ENCODE assay signal across 26 cellular contexts in the genomic region with DNA sequence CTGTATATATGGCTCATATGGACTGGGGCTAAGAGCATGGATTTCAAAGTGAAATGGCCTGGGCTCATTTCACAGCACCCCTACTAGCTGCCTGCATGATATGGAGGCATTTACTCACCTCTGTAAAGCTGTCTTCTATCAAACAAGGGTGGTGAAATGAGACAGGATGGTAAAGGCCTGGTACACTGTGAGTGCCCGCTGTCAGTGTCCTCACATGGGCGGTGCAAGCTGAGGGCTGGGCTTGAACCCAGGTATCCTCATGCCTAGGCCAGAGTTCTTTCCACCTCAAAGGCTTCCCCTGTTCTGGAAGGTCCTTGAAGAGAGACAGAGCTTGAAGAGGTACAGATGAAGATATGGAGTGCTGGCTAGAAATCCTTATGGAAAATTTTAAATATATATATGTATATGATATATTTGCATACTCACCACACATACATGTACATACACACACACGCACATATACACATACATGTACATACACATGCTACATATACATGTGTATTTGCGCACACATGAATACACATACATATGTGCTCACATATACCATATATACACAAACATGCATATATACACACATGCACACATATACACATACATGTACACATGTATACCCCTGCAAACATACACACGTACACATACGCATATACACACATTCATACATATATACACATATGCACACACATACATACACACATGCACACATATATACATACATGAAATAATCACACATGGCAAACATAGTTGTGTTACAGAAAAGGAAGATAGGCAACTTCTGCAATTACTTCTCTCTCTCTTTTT. TPM values are rescaled to one million over a fixed set of nuclear protein-coding genes. Genes with fewer than 3 reads are reported as not detected.
DNase-seq lines count a peak whose midpoint lies in the region; ATAC-seq and TF ChIP-seq lines count a peak whose summit lies in the region.
"Had no signal": no experiment of that assay in that cellular context is flagged by ENCODE, and none has a peak within 500 bp of the region (broad histone marks: within the 10 kb centered on the region; RNA-seq: fewer than 3 reads in every experiment).

No MANE protein-coding gene starts in this region.

- intact Hi-C loops in activated CD8-positive, alpha-beta T cell treated with anti-CD3 and anti-CD28 coated beads for 36 hours (cut with micrococcal nuclease), result loop anchor here (5.0 kb wide), 1 partner anchor 82 kb away; no protein-coding TSS in a partner anchor
- intact Hi-C loops in dendritic cell treated with granulocyte-macrophage colony-stimulating factor and Interleukin-4, amounts not matched to agents 40 ng/mL and 50 ng/mL, for 4 days (cut with micrococcal nuclease), result loop anchor here (5.0 kb wide), 1 partner anchor 33 kb away; no protein-coding TSS in a partner anchor
- intact Hi-C loops in testis (cut with DNase I; ENCODE audit: low total_unique reads), result no loop called here

- 95 to 97% methylated on average over 6 of the region's 6 CpGs for WGBS in testis, 2 donors

- peaks cover 57% of the 10 kb centered on the region for H3K4me1 ChIP-seq in testis

- POLR2A ChIA-PET in activated CD8-positive, alpha-beta T cell treated with anti-CD3 and anti-CD28 coated beads, Interleukin-2, amount 10 ng/mL, durations not matched to agents 7 days and 5 days (lab: Charles Lee), result interaction anchor here (0.7 kb wide), 1 partner anchor 337 kb away, joined by 3 read pairs; no protein-coding TSS in a partner anchor
- POLR2A ChIA-PET in activated CD8-positive, alpha-beta T cell treated with anti-CD3 and anti-CD28 coated beads for 36 hours (lab: Charles Lee), result interaction anchor here (1.2 kb wide), 1 partner anchor 44 kb away, joined by 3 read pairs; a partner anchor contains a TSS
- POLR2A ChIA-PET in RWPE1 (lab: Yijun Ruan, JAX; ENCODE audit: low non-redundant PET), result no interaction called here

- H3K27me3 Mint-ChIP-seq in activated CD8-positive, alpha-beta T cell treated with anti-CD3 and anti-CD28 coated beads, Interleukin-2, amount 10 ng/mL, durations not matched to agents 7 days and 5 days (ENCODE audit: low read depth), result no peaks in the 10 kb centered on the region
- no peaks in the 10 kb centered on the region for H3K27me3 Mint-ChIP-seq in activated CD8-positive, alpha-beta T cell treated with anti-CD3 and anti-CD28 coated beads for 36 hours
- H3K27me3 Mint-ChIP-seq in dendritic cell treated with granulocyte-macrophage colony-stimulating factor and Interleukin-4, amounts not matched to agents 40 ng/mL and 50 ng/mL, for 4 days, result no peaks in the 10 kb centered on the region
- H3K27me3 Mint-ChIP-seq: stimulated activated naive CD8-positive, alpha-beta T cell treated with anti-CD3 and anti-CD28 coated beads, Interleukin-15, amount 100 ng/mL, for 72 hours; type B pancreatic cell had no signal

- H3K27ac Mint-ChIP-seq in activated CD8-positive, alpha-beta T cell treated with anti-CD3 and anti-CD28 coated beads, Interleukin-2, amount 10 ng/mL, durations not matched to agents 7 days and 5 days, result peak overlapping the region; percentile 35
- no peak overlapping the region for H3K27ac Mint-ChIP-seq in activated CD8-positive, alpha-beta T cell treated with anti-CD3 and anti-CD28 coated beads for 36 hours
- peak overlapping the region; percentile 90 for H3K27ac Mint-ChIP-seq in dendritic cell treated with granulocyte-macrophage colony-stimulating factor and Interleukin-4, amounts not matched to agents 40 ng/mL and 50 ng/mL, for 4 days
- H3K27ac Mint-ChIP-seq: endodermal cell, type B pancreatic cell had no signal

- no peak overlapping the region for H3K4me3 ChIP-seq in testis
- H3K4me3 ChIP-seq: GM12878, lung had no signal

- TF ChIP-seq POLR2A in testis (IDR thresholded peaks at IDR 0.05), result no peak

- no peak for DNase-seq in activated CD8-positive, alpha-beta T cell treated with anti-CD3 and anti-CD28 coated beads, Interleukin-2, amount 10 ng/mL, durations not matched to agents 7 days and 5 days
- no peak for DNase-seq in activated CD8-positive, alpha-beta T cell treated with anti-CD3 and anti-CD28 coated beads for 36 hours
- DNase-seq in RWPE1 (ENCODE audit: low spot score) (no peak), testis (no peak), NCI-H2227 treated with DMSO at 0.1 percent for 48 hours (lab: John Stamatoyannopoulos, UW) (no peak), kidney glomerular epithelial cell (lab: John Stamatoyannopoulos, UW) (no peak)
- DNase-seq: activated CD8-positive, alpha-beta memory T cell treated with anti-CD3 and anti-CD28 coated beads, Interleukin-2, amount 50 U/mL, for 4 hours; activated gamma-delta T cell treated with Interleukin-2 at 50 U/mL for 16 hours; amniotic stem cell; COR-L47; DMS79 treated with DMSO at 0.1 percent for 48 hours; endodermal cell; HCEC 1CT; KG1; NCI-H1694; NCI-H2171 treated with DMSO at 0.1 percent for 48 hours; NCI-H526; occipital lobe; stimulated activated CD4-positive, alpha-beta T cell treated with anti-CD3 and anti-CD28 coated beads, Interleukin-4, amount 100 ng/mL, for 1 hour; stimulated activated naive CD8-positive, alpha-beta T cell treated with anti-CD3 and anti-CD28 coated beads, Interleukin-15, amount 100 ng/mL, for 72 hours had no signal

- H3K36me3 ChIP-seq in testis (ENCODE audit: low read depth, missing control alignments), result no peaks in the 10 kb centered on the region

- H3K9me3 Mint-ChIP-seq in activated CD8-positive, alpha-beta T cell treated with anti-CD3 and anti-CD28 coated beads, Interleukin-2, amount 10 ng/mL, durations not matched to agents 7 days and 5 days (ENCODE audit: insufficient read depth), result no peaks in the 10 kb centered on the region
- H3K9me3 Mint-ChIP-seq in activated CD8-positive, alpha-beta T cell treated with anti-CD3 and anti-CD28 coated beads for 36 hours, result no peaks in the 10 kb centered on the region
- no peaks in the 10 kb centered on the region for H3K9me3 Mint-ChIP-seq in dendritic cell treated with granulocyte-macrophage colony-stimulating factor and Interleukin-4, amounts not matched to agents 40 ng/mL and 50 ng/mL, for 4 days
- H3K9me3 Mint-ChIP-seq: endodermal cell; stimulated activated naive CD8-positive, alpha-beta T cell treated with anti-CD3 and anti-CD28 coated beads, Interleukin-15, amount 100 ng/mL, for 72 hours; type B pancreatic cell had no signal

- CTCF ChIA-PET in activated CD8-positive, alpha-beta T cell treated with anti-CD3 and anti-CD28 coated beads, Interleukin-2, amount 10 ng/mL, durations not matched to agents 7 days and 5 days (lab: Charles Lee), result interaction anchor here (0.7 to 1.3 kb wide), 2 partner anchors 20 to 82 kb away, joined by 3 to 5 read pairs; no protein-coding TSS in a partner anchor
- CTCF ChIA-PET in activated CD8-positive, alpha-beta T cell treated with anti-CD3 and anti-CD28 coated beads for 36 hours (lab: Charles Lee), result interaction anchor here (1.0 to 1.3 kb wide), 2 partner anchors 69 to 81 kb away, joined by 3 read pairs; no protein-coding TSS in a partner anchor
- CTCF ChIA-PET in RWPE1 (lab: Yijun Ruan, JAX), result no interaction called here

- peak overlapping the region; percentile 34; the same call in 1 of the 2 replicates for H3K27ac ChIP-seq in RWPE1
- peak overlapping the region; percentile 80 to 89 for H3K27ac ChIP-seq in testis

- H3K4me3 Mint-ChIP-seq in activated CD8-positive, alpha-beta T cell treated with anti-CD3 and anti-CD28 coated beads, Interleukin-2, amount 10 ng/mL, durations not matched to agents 7 days and 5 days, result no peak overlapping the region
- H3K4me3 Mint-ChIP-seq in activated CD8-positive, alpha-beta T cell treated with anti-CD3 and anti-CD28 coated beads for 36 hours, result no peak overlapping the region
- H3K4me3 Mint-ChIP-seq in dendritic cell treated with granulocyte-macrophage colony-stimulating factor and Interleukin-4, amounts not matched to agents 40 ng/mL and 50 ng/mL, for 4 days, result no peak overlapping the region
- H3K4me3 Mint-ChIP-seq: endodermal cell, type B pancreatic cell had no signal

- peaks cover 81% of the 10 kb centered on the region for H3K4me1 Mint-ChIP-seq in activated CD8-positive, alpha-beta T cell treated with anti-CD3 and anti-CD28 coated beads, Interleukin-2, amount 10 ng/mL, durations not matched to agents 7 days and 5 days (ENCODE audit: low read depth)
- H3K4me1 Mint-ChIP-seq in activated CD8-positive, alpha-beta T cell treated with anti-CD3 and anti-CD28 coated beads for 36 hours (ENCODE audit: low read depth), result peaks cover 74% of the 10 kb centered on the region
- H3K4me1 Mint-ChIP-seq in dendritic cell treated with granulocyte-macrophage colony-stimulating factor and Interleukin-4, amounts not matched to agents 40 ng/mL and 50 ng/mL, for 4 days (ENCODE audit: low read depth), result peaks cover 76% of the 10 kb centered on the region

- no peaks in the 10 kb centered on the region for H3K9me3 ChIP-seq in testis

- no peak for TF ChIP-seq CTCF in activated CD8-positive, alpha-beta T cell treated with anti-CD3 and anti-CD28 coated beads for 36 hours (IDR thresholded peaks at IDR 0.05)
- TF ChIP-seq CTCF in RWPE1 (conservative IDR thresholded peaks at IDR 0.05; ENCODE audit: low read depth) (no peak), testis (IDR thresholded peaks at IDR 0.05) (no peak)

- ATAC-seq in activated CD8-positive, alpha-beta T cell treated with anti-CD3 and anti-CD28 coated beads, Interleukin-2, amount 10 ng/mL, durations not matched to agents 7 days and 5 days, result no peak
- no peak for ATAC-seq in activated CD8-positive, alpha-beta T cell treated with anti-CD3 and anti-CD28 coated beads for 36 hours
- ATAC-seq in HG02981 (IDR thresholded peaks at IDR 0.05; ENCODE audit: unreplicated experiment), result no peak
- ATAC-seq: activated CD4-positive, CD25-positive, alpha-beta regulatory T cell treated with anti-CD3 and anti-CD28 coated beads, Interleukin-2, amount 50 U/mL, for 24 hours; GM12878; stimulated activated naive CD8-positive, alpha-beta T cell treated with anti-CD3 and anti-CD28 coated beads, Interleukin-15, amount 100 ng/mL, for 72 hours had no signal

- H3K36me3 Mint-ChIP-seq in activated CD8-positive, alpha-beta T cell treated with anti-CD3 and anti-CD28 coated beads, Interleukin-2, amount 10 ng/mL, durations not matched to agents 7 days and 5 days (ENCODE audit: low read depth), result peaks cover 16% of the 10 kb centered on the region
- H3K36me3 Mint-ChIP-seq in activated CD8-positive, alpha-beta T cell treated with anti-CD3 and anti-CD28 coated beads for 36 hours (ENCODE audit: low read depth), result peaks cover 26% of the 10 kb centered on the region
- H3K36me3 Mint-ChIP-seq in dendritic cell treated with granulocyte-macrophage colony-stimulating factor and Interleukin-4, amounts not matched to agents 40 ng/mL and 50 ng/mL, for 4 days (ENCODE audit: low read depth), result peaks cover 14% of the 10 kb centered on the region
- H3K36me3 Mint-ChIP-seq: type B pancreatic cell had no signal

- no peaks in the 10 kb centered on the region for H3K27me3 ChIP-seq in testis

RNA-seq across cellular contexts. Expression of a gene that starts 44.7 kb away (rescaled TPM):
- total RNA-seq in activated CD8-positive, alpha-beta T cell treated with anti-CD3 and anti-CD28 coated beads, Interleukin-2, amount 10 ng/mL, durations not matched to agents 7 days and 5 days, result 10 to 100 TPM; 34.9 to 37.5 TPM
- total RNA-seq in activated CD8-positive, alpha-beta T cell treated with anti-CD3 and anti-CD28 coated beads for 36 hours, result 100 to 1,000 TPM in 1 of 2 experiments, 10 to 100 TPM in 1; 99.8 to 105 TPM
- 100 to 1,000 TPM; 401 to 461 TPM for total RNA-seq in testis
- polyA plus RNA-seq in testis (ENCODE audit: insufficient read depth, low read depth, low replicate concordance), result 224 TPM
